Comparison of ENCODE assay signal across 20 cellular contexts in the genomic region with DNA sequence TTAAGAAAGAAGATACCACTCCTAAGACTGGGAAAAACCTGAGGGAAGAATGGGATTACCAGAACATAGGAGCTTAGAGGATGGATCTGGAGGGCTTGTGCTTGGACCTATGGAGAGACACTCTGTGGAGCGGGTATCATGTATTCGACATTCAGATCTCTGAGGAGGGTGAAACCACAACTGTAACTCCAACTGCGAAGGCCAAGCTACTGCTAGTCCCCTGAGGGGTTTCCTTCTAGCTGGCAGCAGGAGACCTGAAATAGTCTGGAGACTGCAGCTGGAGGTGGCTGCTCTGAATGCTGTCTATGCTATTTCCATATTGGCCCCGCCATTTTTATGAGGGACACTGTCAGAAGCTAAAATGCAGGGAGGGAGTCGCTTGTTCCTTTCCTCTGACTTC.
"Had no signal": no experiment of that assay in that cellular context is flagged by ENCODE, and none has a peak within 500 bp of the region (broad histone marks: within the 10 kb centered on the region; RNA-seq: fewer than 3 reads in every experiment).

No MANE protein-coding gene starts in this region.

- H3K36me3 ChIP-seq: pancreas, tibial artery, upper lobe of left lung, uterus had no signal

- H3K27me3 ChIP-seq: foreskin keratinocyte, hepatocyte, pancreas, tibial artery, upper lobe of left lung, uterus had no signal

- DNase-seq: dermis blood vessel endothelial cell; foreskin keratinocyte; head of caudate nucleus; left colon; mesendoderm; naive B cell; occipital lobe; pancreas; right cardiac atrium; small intestine; stimulated activated CD4-positive, alpha-beta T cell treated with anti-CD3 and anti-CD28 coated beads, Interleukin-2, amount 100 ng/mL, for 48 hours; stimulated activated CD8-positive, alpha-beta memory T cell treated with anti-CD3 and anti-CD28 coated beads, Interleukin-4, amount 100 ng/mL, for 48 hours; tibial artery; upper lobe of left lung; uterus had no signal

- H3K4me3 Mint-ChIP-seq: naive B cell; nephron; stimulated activated effector memory CD8-positive, alpha-beta T cell treated with anti-CD3 and anti-CD28 coated beads, Interleukin-12 subunit alpha, Interleukin-12 subunit beta, amount 100 ng/mL, for 72 hours; stimulated activated naive CD8-positive, alpha-beta T cell treated with anti-CD3 and anti-CD28 coated beads, Interleukin-15, Interleukin-2, amounts not matched to agents 100 ng/mL and 50 ng/mL, for 24 hours had no signal

- H3K9me3 ChIP-seq: uterus had no signal

- FAIRE-seq: pancreas, small intestine had no signal

- H3K27ac Mint-ChIP-seq: nephron; progenitor cell of endocrine pancreas; stimulated activated effector memory CD8-positive, alpha-beta T cell treated with anti-CD3 and anti-CD28 coated beads, Interleukin-12 subunit alpha, Interleukin-12 subunit beta, amount 100 ng/mL, for 72 hours; stimulated activated naive CD8-positive, alpha-beta T cell treated with anti-CD3 and anti-CD28 coated beads, Interleukin-15, Interleukin-2, amounts not matched to agents 100 ng/mL and 50 ng/mL, for 24 hours had no signal

- H3K4me1 ChIP-seq: foreskin keratinocyte, pancreas, tibial artery, uterus had no signal

- H3K27ac ChIP-seq: foreskin keratinocyte, hepatocyte, pancreas, tibial artery, upper lobe of left lung, uterus had no signal

- H3K27me3 Mint-ChIP-seq: naive B cell; progenitor cell of endocrine pancreas; stimulated activated naive CD8-positive, alpha-beta T cell treated with anti-CD3 and anti-CD28 coated beads, Interleukin-15, Interleukin-2, amounts not matched to agents 100 ng/mL and 50 ng/mL, for 24 hours had no signal

- H3K79me2 ChIP-seq: hepatocyte had no signal

- ATAC-seq: foreskin keratinocyte; left colon; pancreas; right cardiac atrium; stimulated activated effector memory CD8-positive, alpha-beta T cell treated with anti-CD3 and anti-CD28 coated beads, Interleukin-12 subunit alpha, Interleukin-12 subunit beta, amount 100 ng/mL, for 72 hours had no signal

- H3K36me3 Mint-ChIP-seq: stimulated activated effector memory CD8-positive, alpha-beta T cell treated with anti-CD3 and anti-CD28 coated beads, Interleukin-12 subunit alpha, Interleukin-12 subunit beta, amount 100 ng/mL, for 72 hours had no signal

- H2AFZ ChIP-seq: hepatocyte had no signal

- H3K4me1 Mint-ChIP-seq: nephron had no signal

- H3K4me3 ChIP-seq: hepatocyte, pancreas, tibial artery, upper lobe of left lung, uterus had no signal

- H3K4me2 ChIP-seq: hepatocyte had no signal
